In genomic region chrX:1391707-1392375, GRCh38 we compare ENCODE assay signal across 1 cellular context.
A peak's percentile ranks its signal among the peaks of the same experiment; 100 is the strongest.
TF ChIP-seq lines count a peak whose summit lies in the region.

TSS of gene SLC25A6 (minus strand) at chrX:1392113. CDS start at chrX:1392009, 104 bp downstream.

TF ChIP-seq in HepG2, 621 proteins besides CTCF, POLR2A, EP300 and RAD21 (continued from another document and continues in another):
- TF ChIP-seq THAP7 (CRISPR knock-in tag; IDR thresholded peaks at IDR 0.05) (peak; percentile 47; the same call in 1 of the 2 replicates), FOSL1 (CRISPR knock-in tag; IDR thresholded peaks at IDR 0.05; ENCODE audit: borderline replicate concordance) (no peak), ZNF333 (CRISPR knock-in tag; IDR thresholded peaks at IDR 0.05; ENCODE audit: borderline replicate concordance) (no peak; the same call in none of the 2 replicates), SYNCRIP (IDR thresholded peaks at IDR 0.05; ENCODE audit: insufficient read depth, low read depth, low read length) (no peak), ZNF367 (CRISPR knock-in tag; IDR thresholded peaks at IDR 0.05; ENCODE audit: borderline replicate concordance) (no peak), SP1 (IDR thresholded peaks at IDR 0.05) (0 out of 2 replicates have a peak, but pooled peaks have one; percentile 41), SP1 (CRISPR knock-in tag; IDR thresholded peaks at IDR 0.05) (peak; percentile 95), ZNF883 (CRISPR knock-in tag; IDR thresholded peaks at IDR 0.05; ENCODE audit: not compliant biosample characterization) (peak; percentile 60), FOSL2 (CRISPR knock-in tag; IDR thresholded peaks at IDR 0.05) (peak; percentile 14; the same call in 1 of the 2 replicates), ATF7-NPFF (CRISPR knock-in tag; IDR thresholded peaks at IDR 0.05; ENCODE audit: low read depth) (peak; percentile 65; the same call in 1 of the 2 replicates), ZNF142 (CRISPR knock-in tag; IDR thresholded peaks at IDR 0.05) (peak; percentile 62), ELK4 (CRISPR knock-in tag; IDR thresholded peaks at IDR 0.05; ENCODE audit: borderline replicate concordance) (peak; percentile 80; the same call in 1 of the 2 replicates), SAP130 (CRISPR knock-in tag; IDR thresholded peaks at IDR 0.05; ENCODE audit: low read depth) (peak; percentile 89), ZXDC (CRISPR knock-in tag; IDR thresholded peaks at IDR 0.05) (no peak; the same call in 1 of the 2 replicates), KLF12 (CRISPR knock-in tag; IDR thresholded peaks at IDR 0.05; ENCODE audit: borderline replicate concordance) (peak; percentile 74; the same call in 1 of the 2 replicates), ZNF776 (CRISPR knock-in tag; IDR thresholded peaks at IDR 0.05) (peak; percentile 94), REXO4 (CRISPR knock-in tag; IDR thresholded peaks at IDR 0.05; ENCODE audit: borderline replicate concordance) (no peak), SMARCE1 (IDR thresholded peaks at IDR 0.05; ENCODE audit: borderline replicate concordance) (no peak), ZSCAN31 (CRISPR knock-in tag; IDR thresholded peaks at IDR 0.05; ENCODE audit: low read depth) (peak; percentile 91), CCAR2 (optimal IDR thresholded peaks at IDR 0.05; ENCODE audit: low read depth, low read length) (no peak), NR2F6 (IDR thresholded peaks at IDR 0.05) (no peak), NR2F6 (CRISPR knock-in tag; IDR thresholded peaks at IDR 0.05) (no peak), SOX5 (CRISPR knock-in tag; IDR thresholded peaks at IDR 0.05; ENCODE audit: borderline replicate concordance) (peak; percentile 13; the same call in 1 of the 2 replicates), ZNF7 (CRISPR knock-in tag; IDR thresholded peaks at IDR 0.05) (no peak), ZNF280D (CRISPR knock-in tag; IDR thresholded peaks at IDR 0.05) (no peak), ZBTB21 (CRISPR knock-in tag; IDR thresholded peaks at IDR 0.05) (no peak), MIXL1 (CRISPR knock-in tag; IDR thresholded peaks at IDR 0.05) (no peak), ZNF792 (CRISPR knock-in tag; IDR thresholded peaks at IDR 0.05) (0 out of 2 replicates have a peak, but pooled peaks have one; percentile 14)
- TF ChIP-seq, protein P1, sequence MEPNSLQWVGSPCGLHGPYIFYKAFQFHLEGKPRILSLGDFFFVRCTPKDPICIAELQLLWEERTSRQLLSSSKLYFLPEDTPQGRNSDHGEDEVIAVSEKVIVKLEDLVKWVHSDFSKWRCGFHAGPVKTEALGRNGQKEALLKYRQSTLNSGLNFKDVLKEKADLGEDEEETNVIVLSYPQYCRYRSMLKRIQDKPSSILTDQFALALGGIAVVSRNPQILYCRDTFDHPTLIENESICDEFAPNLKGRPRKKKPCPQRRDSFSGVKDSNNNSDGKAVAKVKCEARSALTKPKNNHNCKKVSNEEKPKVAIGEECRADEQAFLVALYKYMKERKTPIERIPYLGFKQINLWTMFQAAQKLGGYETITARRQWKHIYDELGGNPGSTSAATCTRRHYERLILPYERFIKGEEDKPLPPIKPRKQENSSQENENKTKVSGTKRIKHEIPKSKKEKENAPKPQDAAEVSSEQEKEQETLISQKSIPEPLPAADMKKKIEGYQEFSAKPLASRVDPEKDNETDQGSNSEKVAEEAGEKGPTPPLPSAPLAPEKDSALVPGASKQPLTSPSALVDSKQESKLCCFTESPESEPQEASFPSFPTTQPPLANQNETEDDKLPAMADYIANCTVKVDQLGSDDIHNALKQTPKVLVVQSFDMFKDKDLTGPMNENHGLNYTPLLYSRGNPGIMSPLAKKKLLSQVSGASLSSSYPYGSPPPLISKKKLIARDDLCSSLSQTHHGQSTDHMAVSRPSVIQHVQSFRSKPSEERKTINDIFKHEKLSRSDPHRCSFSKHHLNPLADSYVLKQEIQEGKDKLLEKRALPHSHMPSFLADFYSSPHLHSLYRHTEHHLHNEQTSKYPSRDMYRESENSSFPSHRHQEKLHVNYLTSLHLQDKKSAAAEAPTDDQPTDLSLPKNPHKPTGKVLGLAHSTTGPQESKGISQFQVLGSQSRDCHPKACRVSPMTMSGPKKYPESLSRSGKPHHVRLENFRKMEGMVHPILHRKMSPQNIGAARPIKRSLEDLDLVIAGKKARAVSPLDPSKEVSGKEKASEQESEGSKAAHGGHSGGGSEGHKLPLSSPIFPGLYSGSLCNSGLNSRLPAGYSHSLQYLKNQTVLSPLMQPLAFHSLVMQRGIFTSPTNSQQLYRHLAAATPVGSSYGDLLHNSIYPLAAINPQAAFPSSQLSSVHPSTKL (CRISPR knock-in tag; IDR thresholded peaks at IDR 0.05) = peak; percentile 39; the same call in 1 of the 2 replicates
- TF ChIP-seq, protein P2, sequence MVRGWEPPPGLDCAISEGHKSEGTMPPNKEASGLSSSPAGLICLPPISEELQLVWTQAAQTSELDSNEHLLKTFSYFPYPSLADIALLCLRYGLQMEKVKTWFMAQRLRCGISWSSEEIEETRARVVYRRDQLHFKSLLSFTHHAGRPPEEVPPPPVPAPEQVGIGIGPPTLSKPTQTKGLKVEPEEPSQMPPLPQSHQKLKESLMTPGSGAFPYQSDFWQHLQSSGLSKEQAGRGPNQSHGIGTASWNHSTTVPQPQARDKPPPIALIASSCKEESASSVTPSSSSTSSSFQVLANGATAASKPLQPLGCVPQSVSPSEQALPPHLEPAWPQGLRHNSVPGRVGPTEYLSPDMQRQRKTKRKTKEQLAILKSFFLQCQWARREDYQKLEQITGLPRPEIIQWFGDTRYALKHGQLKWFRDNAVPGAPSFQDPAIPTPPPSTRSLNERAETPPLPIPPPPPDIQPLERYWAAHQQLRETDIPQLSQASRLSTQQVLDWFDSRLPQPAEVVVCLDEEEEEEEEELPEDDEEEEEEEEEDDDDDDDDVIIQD (CRISPR knock-in tag; IDR thresholded peaks at IDR 0.05; ENCODE audit: low read depth) = no peak
- TF ChIP-seq, protein P3, sequence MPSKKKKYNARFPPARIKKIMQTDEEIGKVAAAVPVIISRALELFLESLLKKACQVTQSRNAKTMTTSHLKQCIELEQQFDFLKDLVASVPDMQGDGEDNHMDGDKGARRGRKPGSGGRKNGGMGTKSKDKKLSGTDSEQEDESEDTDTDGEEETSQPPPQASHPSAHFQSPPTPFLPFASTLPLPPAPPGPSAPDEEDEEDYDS (CRISPR knock-in tag; IDR thresholded peaks at IDR 0.05) = peak; percentile 88
- TF ChIP-seq, protein P4, sequence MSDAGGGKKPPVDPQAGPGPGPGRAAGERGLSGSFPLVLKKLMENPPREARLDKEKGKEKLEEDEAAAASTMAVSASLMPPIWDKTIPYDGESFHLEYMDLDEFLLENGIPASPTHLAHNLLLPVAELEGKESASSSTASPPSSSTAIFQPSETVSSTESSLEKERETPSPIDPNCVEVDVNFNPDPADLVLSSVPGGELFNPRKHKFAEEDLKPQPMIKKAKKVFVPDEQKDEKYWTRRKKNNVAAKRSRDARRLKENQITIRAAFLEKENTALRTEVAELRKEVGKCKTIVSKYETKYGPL (CRISPR knock-in tag; IDR thresholded peaks at IDR 0.05) = no peak
